Comparison of ENCODE assay signal across 3 cellular contexts in genomic region chr4:999241-999862, GRCh38. TPM values are rescaled to one million over a fixed set of nuclear protein-coding genes. Genes with fewer than 3 reads are reported as not detected.
"Had no signal": no experiment of that assay in that cellular context is flagged by ENCODE, and none has a peak within 500 bp of the region (broad histone marks: within the 10 kb centered on the region; RNA-seq: fewer than 3 reads in every experiment).

No MANE protein-coding gene starts in this region.

RNA-seq across cellular contexts. Expression of gene SLC26A1, which starts 6.1 kb away (rescaled TPM):
- total RNA-seq: ascending aorta, dermis blood vessel endothelial cell, skeletal muscle tissue had no signal
